In the genomic region with DNA sequence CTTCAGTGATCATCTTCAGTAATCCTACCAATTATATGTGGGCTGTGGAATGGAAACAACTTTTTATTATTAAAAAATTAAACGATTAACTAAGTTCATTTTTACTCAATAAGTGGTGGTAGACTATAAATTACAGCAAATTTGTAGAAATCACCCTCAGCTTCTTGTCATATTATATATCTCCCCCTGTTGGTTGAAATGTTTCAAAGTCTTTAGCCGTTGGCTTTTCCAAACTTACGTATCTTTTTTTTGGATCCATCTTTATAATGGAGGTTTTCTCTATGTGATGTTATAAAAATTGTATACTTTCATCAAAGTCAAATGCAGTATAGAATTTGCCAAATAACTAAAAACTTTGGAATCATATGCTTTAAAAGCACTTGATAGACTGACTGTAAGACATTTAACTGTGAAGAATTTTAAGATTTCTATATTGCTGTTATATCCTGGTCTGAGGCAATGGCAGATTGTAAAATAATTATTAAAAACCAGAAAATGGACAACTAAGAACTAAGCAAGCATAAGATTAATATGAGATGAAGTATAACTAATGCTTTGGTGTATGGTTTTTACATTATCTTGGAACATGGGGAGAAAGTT, we compare ENCODE assay signal across 8 cellular contexts. TPM values are rescaled to one million over a fixed set of nuclear protein-coding genes. Genes with fewer than 3 reads are reported as not detected.
A peak's percentile ranks its signal among the peaks of the same experiment; 100 is the strongest.
DNase-seq lines count a peak whose midpoint lies in the region; ATAC-seq and TF ChIP-seq lines count a peak whose summit lies in the region.

No MANE protein-coding gene starts in this region.

- H3K79me2 ChIP-seq in DND-41 (ENCODE audit: insufficient read depth, low read length), result no peaks in the 10 kb centered on the region
- H3K79me2 ChIP-seq in osteoblast (ENCODE audit: insufficient read depth, low read length), result no peaks in the 10 kb centered on the region

- no peaks in the 10 kb centered on the region for H3K27me3 ChIP-seq in DND-41 (ENCODE audit: insufficient read depth, low read length, poor library complexity)
- no peaks in the 10 kb centered on the region for H3K27me3 ChIP-seq in osteoblast (ENCODE audit: insufficient read depth, low read length)

- H3K9me3 ChIP-seq in DND-41 (ENCODE audit: insufficient read depth, low read length, severe bottlenecking) (no peaks in the 10 kb centered on the region), osteoblast (ENCODE audit: low read depth, low read length) (no peaks in the 10 kb centered on the region)

- no peak overlapping the region for H3K9ac ChIP-seq in DND-41 (ENCODE audit: low read depth, low read length)

- H4K20me1 ChIP-seq in DND-41 (ENCODE audit: insufficient read depth, low read length), result no peaks in the 10 kb centered on the region
- H4K20me1 ChIP-seq in osteoblast (ENCODE audit: insufficient read depth, low read length), result no peaks in the 10 kb centered on the region

- DNase-seq in DND-41 (no peak), NCI-H1105 treated with DMSO at 0.1 percent for 48 hours (lab: John Stamatoyannopoulos, UW) (peak; percentile 28), choroid plexus epithelial cell (ENCODE audit: low read depth) (peak; percentile 74), osteoblast (ENCODE audit: insufficient read length, low spot score, missing footprints) (peak; percentile 11), mucosa of gallbladder (ENCODE audit: low spot score) (no peak), amygdala (lab: John Stamatoyannopoulos, UW) (no peak)

- H2AFZ ChIP-seq in DND-41 (ENCODE audit: low read depth, low read length), result no peak overlapping the region
- no peak overlapping the region for H2AFZ ChIP-seq in osteoblast (ENCODE audit: low read length)

- ATAC-seq in DND-41 (ENCODE audit: insufficient read depth, low read depth) (no peak), GM21390 (IDR thresholded peaks at IDR 0.05; ENCODE audit: unreplicated experiment) (no peak), GM18861 (IDR thresholded peaks at IDR 0.05; ENCODE audit: unreplicated experiment) (no peak)

- H3K4me2 ChIP-seq in DND-41 (ENCODE audit: insufficient read depth, low read length) (no peak overlapping the region), osteoblast (ENCODE audit: insufficient read depth, low read length) (no peak overlapping the region)

- H3K4me3 ChIP-seq in DND-41 (ENCODE audit: low read depth in 1 of 2, low read length in 2 of 2) (no peak overlapping the region), choroid plexus epithelial cell (ENCODE audit: low read depth, low read length) (no peak overlapping the region), osteoblast (ENCODE audit: insufficient read depth, low read length) (no peak overlapping the region)

- H3K36me3 ChIP-seq in DND-41 (ENCODE audit: insufficient read depth, low read length), result peaks cover 53% of the 10 kb centered on the region
- H3K36me3 ChIP-seq in osteoblast (ENCODE audit: insufficient read depth, low read length), result peaks cover 24% of the 10 kb centered on the region

- peak; percentile 50 for TF ChIP-seq CTCF in DND-41 (IDR thresholded peaks at IDR 0.05; ENCODE audit: borderline replicate concordance, extremely low read depth, low read length, poor library complexity, severe bottlenecking)
- peak; percentile 54 for TF ChIP-seq CTCF in choroid plexus epithelial cell (conservative IDR thresholded peaks at IDR 0.05; ENCODE audit: low read depth, low read length)
- TF ChIP-seq CTCF in osteoblast (IDR thresholded peaks at IDR 0.05; ENCODE audit: extremely low read depth, low read depth, low read length), result peak; percentile 46

- H3K27ac ChIP-seq in DND-41 (ENCODE audit: low read length) (no peak overlapping the region), osteoblast (ENCODE audit: low read depth, low read length) (no peak overlapping the region)

- H3K4me1 ChIP-seq in DND-41 (ENCODE audit: insufficient read depth, low read length) (no peaks in the 10 kb centered on the region), osteoblast (ENCODE audit: insufficient read depth, low read length) (peaks cover 3% of the 10 kb centered on the region)

RNA-seq across cellular contexts. Expression of gene ATP11B, which starts 44.7 kb away (rescaled TPM):
- 71.3 and 76.0 TPM in 2 replicates for total RNA-seq in osteoblast
- 89.9 TPM for total RNA-seq in mucosa of gallbladder

Comparison
In these comparisons a context has a peak if more than half of its experiments do, and no peak if none do; other contexts are left out.
1. DNase-seq: peak in NCI-H1105 treated with DMSO at 0.1 percent for 48 hours (single experiment), choroid plexus epithelial cell (single experiment) and osteoblast (single experiment); none in DND-41 (single experiment), mucosa of gallbladder (single experiment) and amygdala (0 of 56).
2. Peak in every context shown above with its lines, with median percentiles within 50 percentile points of each other: CTCF ChIP-seq.